8 cellular contexts compared by ENCODE assay signal in genomic region chr3:143060906-143061305, GRCh38. TPM values are rescaled to one million over a fixed set of nuclear protein-coding genes. Genes with fewer than 3 reads are reported as not detected.
DNase-seq lines count a peak whose midpoint lies in the region; ATAC-seq and TF ChIP-seq lines count a peak whose summit lies in the region.

No MANE protein-coding gene starts in this region.

- H2AFZ ChIP-seq in MM.1S (ENCODE audit: low read length): no peak overlapping the region

- no peaks in the 10 kb centered on the region for H3K9me3 Mint-ChIP-seq in activated CD4-positive, alpha-beta T cell treated with anti-CD3 and anti-CD28 coated beads for 36 hours (ENCODE audit: low read depth)

- no peaks in the 10 kb centered on the region for H3K27me3 Mint-ChIP-seq in activated CD4-positive, alpha-beta T cell treated with anti-CD3 and anti-CD28 coated beads for 36 hours

- H3K9me3 ChIP-seq in MM.1S (replicated peaks; ENCODE audit: insufficient read depth, low read length) (no peaks in the 10 kb centered on the region), neutrophil (no peaks in the 10 kb centered on the region)

- no peak for TF ChIP-seq CTCF in MM.1S (IDR thresholded peaks at IDR 0.05; ENCODE audit: low read length)
- TF ChIP-seq CTCF in neutrophil (IDR thresholded peaks at IDR 0.05): no peak

- H3K36me3 Mint-ChIP-seq in activated CD4-positive, alpha-beta T cell treated with anti-CD3 and anti-CD28 coated beads for 36 hours (ENCODE audit: low read depth): peaks cover 43% of the 10 kb centered on the region

- H3K4me3 ChIP-seq in MM.1S (ENCODE audit: low read length) (no peak overlapping the region), neutrophil (ENCODE audit: low read depth in 1 of 2, low read length in 1 of 2) (no peak overlapping the region)

- intact Hi-C loops in activated CD4-positive, alpha-beta T cell treated with anti-CD3 and anti-CD28 coated beads for 36 hours (cut with DNase I, micrococcal nuclease): loop anchor here (1.0 to 10.0 kb wide), 8 partner anchors 21 to 914 kb away; partner anchors contain the start of genes CHST2 (in 1 of the 2) and DIPK2A (in 1 of the 2)

- H3K27ac Mint-ChIP-seq in activated CD4-positive, alpha-beta T cell treated with anti-CD3 and anti-CD28 coated beads for 36 hours: peak overlapping the region; percentile 70

- CTCF ChIA-PET in activated CD4-positive, alpha-beta T cell treated with anti-CD3 and anti-CD28 coated beads for 36 hours (lab: Charles Lee): no interaction called here

- H3K4me1 Mint-ChIP-seq in activated CD4-positive, alpha-beta T cell treated with anti-CD3 and anti-CD28 coated beads for 36 hours: peaks cover 26% of the 10 kb centered on the region

- H3K9ac ChIP-seq in MM.1S (ENCODE audit: low read length): no peak overlapping the region

- no peak overlapping the region for H3K4me2 ChIP-seq in MM.1S (ENCODE audit: low read depth, low read length)

- POLR2A ChIA-PET in activated CD4-positive, alpha-beta T cell treated with anti-CD3 and anti-CD28 coated beads for 36 hours (lab: Charles Lee): no interaction called here

- H3K9me2 ChIP-seq in MM.1S (replicated peaks; ENCODE audit: insufficient read depth, low read length): no peaks in the 10 kb centered on the region

- no peak overlapping the region for H3K4me3 Mint-ChIP-seq in activated CD4-positive, alpha-beta T cell treated with anti-CD3 and anti-CD28 coated beads for 36 hours

- H3F3A ChIP-seq in MM.1S (ENCODE audit: insufficient read depth, low read length): no peaks in the 10 kb centered on the region

- no peaks in the 10 kb centered on the region for H3K27me3 ChIP-seq in MM.1S (replicated peaks; ENCODE audit: insufficient read depth, low read length)
- no peaks in the 10 kb centered on the region for H3K27me3 ChIP-seq in neutrophil

- peaks cover 5% of the 10 kb centered on the region for H3K4me1 ChIP-seq in MM.1S (ENCODE audit: low read length)
- peaks cover 6 to 12% of the 10 kb centered on the region in 2 experiments for H3K4me1 ChIP-seq in neutrophil (ENCODE audit: control insufficient read depth in 1 of 2, insufficient read depth in 1 of 2, low read depth in 1 of 2, low read length in 1 of 2)

- no peaks in the 10 kb centered on the region for H3K79me2 ChIP-seq in MM.1S (ENCODE audit: low read length)

- H3K36me3 ChIP-seq in MM.1S (replicated peaks; ENCODE audit: insufficient read depth, low read length): peaks cover 6% of the 10 kb centered on the region
- peaks cover 11% of the 10 kb centered on the region for H3K36me3 ChIP-seq in neutrophil

- in situ Hi-C loops in KBM-7 (cut with MboI; ENCODE audit: low pct_unique_long_range_greater_than_20kb, low sequenced_read_pairs): no loop called here

- H4K20me1 ChIP-seq in MM.1S (ENCODE audit: insufficient read depth, low read length): no peaks in the 10 kb centered on the region

- ATAC-seq in activated CD4-positive, alpha-beta T cell treated with anti-CD3 and anti-CD28 coated beads for 36 hours: peak; percentile 95
- peak; percentile 94 for ATAC-seq in HG02642 (IDR thresholded peaks at IDR 0.05; ENCODE audit: poor library complexity, unreplicated experiment)

- H3K27ac ChIP-seq in MM.1S (ENCODE audit: low read length): no peak overlapping the region
- H3K27ac ChIP-seq in neutrophil: peak overlapping the region; percentile 61
- H3K27ac ChIP-seq in caudate nucleus (ENCODE audit: low read depth, low read length): no peak overlapping the region

- no peak for DNase-seq in activated CD4-positive, alpha-beta T cell treated with anti-CD3 and anti-CD28 coated beads for 36 hours
- DNase-seq in activated CD4-positive, alpha-beta T cell treated with anti-CD3 and anti-CD28 coated beads, Interleukin-2, amount 50 U/mL, for 4 hours: no peak
- peak; percentile 22 for DNase-seq in MM.1S
- DNase-seq in caudate nucleus (lab: John Stamatoyannopoulos, UW): no peak
- DNase-seq in KG1 (lab: John Stamatoyannopoulos, UW): no peak
- DNase-seq in KBM-7: no peak

RNA-seq across cellular contexts. Expression of gene CHST2, which starts 58.7 kb away (rescaled TPM):
- 1 to 10 TPM; 5.1 to 6.8 TPM for total RNA-seq in activated CD4-positive, alpha-beta T cell treated with anti-CD3 and anti-CD28 coated beads for 36 hours

RNA-seq across cellular contexts. Expression of gene U2SURP, which starts 59.5 kb away (rescaled TPM):
- total RNA-seq in activated CD4-positive, alpha-beta T cell treated with anti-CD3 and anti-CD28 coated beads for 36 hours: 100 to 1,000 TPM; 208 to 248 TPM
